1 cellular context compared by ENCODE assay signal in the genomic region with DNA sequence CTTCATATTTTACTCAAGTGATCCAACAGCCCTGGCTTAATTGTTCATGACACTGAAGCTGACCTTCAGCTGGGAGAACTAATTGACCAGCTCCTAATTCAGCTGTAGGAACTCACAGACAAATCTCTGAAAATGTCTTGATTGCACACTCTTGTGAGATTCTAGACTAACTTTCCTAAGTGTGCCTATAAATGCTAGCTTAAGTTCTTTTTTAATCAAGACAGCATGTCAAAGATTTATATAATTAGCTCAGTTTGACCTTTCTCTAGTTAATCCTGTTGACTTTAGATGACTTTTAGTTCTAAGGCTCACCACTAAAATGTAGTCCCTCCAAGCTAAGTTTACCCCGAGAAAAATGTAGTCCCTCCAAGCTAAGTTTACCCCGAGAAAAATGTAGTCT.
TF ChIP-seq lines count a peak whose summit lies in the region.

No MANE protein-coding gene starts in this region.

TF ChIP-seq in IMR-90, 13 proteins besides CTCF, POLR2A, EP300 and RAD21 (continued from another document):
- TF ChIP-seq, protein P1, sequence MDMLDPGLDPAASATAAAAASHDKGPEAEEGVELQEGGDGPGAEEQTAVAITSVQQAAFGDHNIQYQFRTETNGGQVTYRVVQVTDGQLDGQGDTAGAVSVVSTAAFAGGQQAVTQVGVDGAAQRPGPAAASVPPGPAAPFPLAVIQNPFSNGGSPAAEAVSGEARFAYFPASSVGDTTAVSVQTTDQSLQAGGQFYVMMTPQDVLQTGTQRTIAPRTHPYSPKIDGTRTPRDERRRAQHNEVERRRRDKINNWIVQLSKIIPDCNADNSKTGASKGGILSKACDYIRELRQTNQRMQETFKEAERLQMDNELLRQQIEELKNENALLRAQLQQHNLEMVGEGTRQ (IDR thresholded peaks at IDR 0.05; ENCODE audit: low read depth, low read length) = no peak
- TF ChIP-seq RFX5 (IDR thresholded peaks at IDR 0.05; ENCODE audit: low read depth, low read length) = no peak
- no peak for TF ChIP-seq BHLHE40 (IDR thresholded peaks at IDR 0.05; ENCODE audit: low read depth, low read length)
- TF ChIP-seq CHD1 (IDR thresholded peaks at IDR 0.05; ENCODE audit: low read depth, low read length) = no peak
- TF ChIP-seq, protein P2, sequence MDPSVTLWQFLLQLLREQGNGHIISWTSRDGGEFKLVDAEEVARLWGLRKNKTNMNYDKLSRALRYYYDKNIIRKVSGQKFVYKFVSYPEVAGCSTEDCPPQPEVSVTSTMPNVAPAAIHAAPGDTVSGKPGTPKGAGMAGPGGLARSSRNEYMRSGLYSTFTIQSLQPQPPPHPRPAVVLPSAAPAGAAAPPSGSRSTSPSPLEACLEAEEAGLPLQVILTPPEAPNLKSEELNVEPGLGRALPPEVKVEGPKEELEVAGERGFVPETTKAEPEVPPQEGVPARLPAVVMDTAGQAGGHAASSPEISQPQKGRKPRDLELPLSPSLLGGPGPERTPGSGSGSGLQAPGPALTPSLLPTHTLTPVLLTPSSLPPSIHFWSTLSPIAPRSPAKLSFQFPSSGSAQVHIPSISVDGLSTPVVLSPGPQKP (IDR thresholded peaks at IDR 0.05; ENCODE audit: borderline replicate concordance, low read depth, low read length) = no peak
- TF ChIP-seq SMC3 (IDR thresholded peaks at IDR 0.05; ENCODE audit: low read depth, low read length) = no peak
- no peak for TF ChIP-seq MAFK (IDR thresholded peaks at IDR 0.05; ENCODE audit: low read depth, low read length)
- TF ChIP-seq MXI1 (IDR thresholded peaks at IDR 0.05; ENCODE audit: borderline replicate concordance, low read depth, low read length) = no peak
- TF ChIP-seq NFE2L2 (IDR thresholded peaks at IDR 0.05; ENCODE audit: low read depth, low read length) = no peak
- no peak for TF ChIP-seq MAZ (IDR thresholded peaks at IDR 0.05; ENCODE audit: borderline replicate concordance, low read depth, low read length)
